In genomic region chr1:44842763-44843655, GRCh38 we compare ENCODE assay signal across 8 cellular contexts. TPM values are rescaled to one million over a fixed set of nuclear protein-coding genes. Genes with fewer than 3 reads are reported as not detected.
A peak's percentile ranks its signal among the peaks of the same experiment; 100 is the strongest.
DNase-seq lines count a peak whose midpoint lies in the region; ATAC-seq, FAIRE-seq and TF ChIP-seq lines count a peak whose summit lies in the region.

A gene with protein sequence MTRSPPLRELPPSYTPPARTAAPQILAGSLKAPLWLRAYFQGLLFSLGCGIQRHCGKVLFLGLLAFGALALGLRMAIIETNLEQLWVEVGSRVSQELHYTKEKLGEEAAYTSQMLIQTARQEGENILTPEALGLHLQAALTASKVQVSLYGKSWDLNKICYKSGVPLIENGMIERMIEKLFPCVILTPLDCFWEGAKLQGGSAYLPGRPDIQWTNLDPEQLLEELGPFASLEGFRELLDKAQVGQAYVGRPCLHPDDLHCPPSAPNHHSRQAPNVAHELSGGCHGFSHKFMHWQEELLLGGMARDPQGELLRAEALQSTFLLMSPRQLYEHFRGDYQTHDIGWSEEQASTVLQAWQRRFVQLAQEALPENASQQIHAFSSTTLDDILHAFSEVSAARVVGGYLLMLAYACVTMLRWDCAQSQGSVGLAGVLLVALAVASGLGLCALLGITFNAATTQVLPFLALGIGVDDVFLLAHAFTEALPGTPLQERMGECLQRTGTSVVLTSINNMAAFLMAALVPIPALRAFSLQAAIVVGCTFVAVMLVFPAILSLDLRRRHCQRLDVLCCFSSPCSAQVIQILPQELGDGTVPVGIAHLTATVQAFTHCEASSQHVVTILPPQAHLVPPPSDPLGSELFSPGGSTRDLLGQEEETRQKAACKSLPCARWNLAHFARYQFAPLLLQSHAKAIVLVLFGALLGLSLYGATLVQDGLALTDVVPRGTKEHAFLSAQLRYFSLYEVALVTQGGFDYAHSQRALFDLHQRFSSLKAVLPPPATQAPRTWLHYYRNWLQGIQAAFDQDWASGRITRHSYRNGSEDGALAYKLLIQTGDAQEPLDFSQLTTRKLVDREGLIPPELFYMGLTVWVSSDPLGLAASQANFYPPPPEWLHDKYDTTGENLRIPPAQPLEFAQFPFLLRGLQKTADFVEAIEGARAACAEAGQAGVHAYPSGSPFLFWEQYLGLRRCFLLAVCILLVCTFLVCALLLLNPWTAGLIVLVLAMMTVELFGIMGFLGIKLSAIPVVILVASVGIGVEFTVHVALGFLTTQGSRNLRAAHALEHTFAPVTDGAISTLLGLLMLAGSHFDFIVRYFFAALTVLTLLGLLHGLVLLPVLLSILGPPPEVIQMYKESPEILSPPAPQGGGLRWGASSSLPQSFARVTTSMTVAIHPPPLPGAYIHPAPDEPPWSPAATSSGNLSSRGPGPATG (minus strand): TSS chr1:44843253. CDS start chr1:44842932, 321 bp downstream.

- H3K9me3 Mint-ChIP-seq in activated naive CD4-positive, alpha-beta T cell treated with anti-CD3 and anti-CD28 coated beads, Interleukin-2, amount 50 U/mL, for 24 hours, result no peaks in the 10 kb centered on the region
- H3K9me3 Mint-ChIP-seq in neural crest cell, result no peaks in the 10 kb centered on the region

- H3K9me3 ChIP-seq in A549, result no peaks in the 10 kb centered on the region
- no peaks in the 10 kb centered on the region for H3K9me3 ChIP-seq in gastroesophageal sphincter

- TF ChIP-seq RAD21 in A549 (conservative IDR thresholded peaks at IDR 0.05 in 1 of 2, IDR thresholded peaks at IDR 0.05 in 1 of 2), result no peak

- H3K27ac ChIP-seq in A549 (peak within 1 kb of the TSS; percentile 53 to 84), gastroesophageal sphincter (peak within 1 kb of the TSS in 3 of 4 donors; percentile 80 to 85 (median 83))

- CTCF ChIA-PET in A549 (lab: Yijun Ruan, JAX), result interaction anchor here (1.1 kb wide), 1 partner anchor 12 kb away, joined by 3 read pairs; no protein-coding TSS in a partner anchor

- peak within 1 kb of the TSS; percentile 76 for H3K27ac Mint-ChIP-seq in activated naive CD4-positive, alpha-beta T cell treated with anti-CD3 and anti-CD28 coated beads, Interleukin-2, amount 50 U/mL, for 24 hours
- no peak within 1 kb of the TSS for H3K27ac Mint-ChIP-seq in neural crest cell (ENCODE audit: unreplicated experiment)

- WGBS in A549 (ENCODE audit: missing lambda C conversion rate), result 11% methylated on average over 21 of the region's 75 CpGs
- WGBS in gastroesophageal sphincter (ENCODE audit: low coverage in 1 of 2), 2 donors, result 0 to 2% methylated on average over 1 to 21 of the region's 75 CpGs

- H3K27me3 ChIP-seq in gastroesophageal sphincter, result no peaks in the 10 kb centered on the region

- peaks cover 13% of the 10 kb centered on the region for H3K27me3 Mint-ChIP-seq in activated naive CD4-positive, alpha-beta T cell treated with anti-CD3 and anti-CD28 coated beads, Interleukin-2, amount 50 U/mL, for 24 hours
- peaks cover 28% of the 10 kb centered on the region for H3K27me3 Mint-ChIP-seq in neural crest cell (ENCODE audit: low read depth)

- peak; percentile 87 to 93 for ATAC-seq in A549
- peak; percentile 93 for ATAC-seq in gastroesophageal sphincter
- no peak for ATAC-seq in GM21529 (IDR thresholded peaks at IDR 0.05; ENCODE audit: unreplicated experiment)
- no peak for ATAC-seq in HG02610 (IDR thresholded peaks at IDR 0.05; ENCODE audit: unreplicated experiment)

- peaks cover 6% of the 10 kb centered on the region for H3K36me3 Mint-ChIP-seq in activated naive CD4-positive, alpha-beta T cell treated with anti-CD3 and anti-CD28 coated beads, Interleukin-2, amount 50 U/mL, for 24 hours
- no peaks in the 10 kb centered on the region for H3K36me3 Mint-ChIP-seq in neural crest cell (ENCODE audit: low read depth)

- DNase-seq in A549 (ENCODE audit: low read depth in 1 of 2, low spot score in 1 of 2) (peak; percentile 25 to 54), GM04504 (ENCODE audit: low read depth) (peak; percentile 35), NCI-H2227 treated with DMSO at 0.1 percent for 48 hours (lab: John Stamatoyannopoulos, UW) (peak; percentile 62), neural crest cell (ENCODE audit: low read depth, low spot score) (peak; percentile 89)

- TF ChIP-seq EP300 in A549 (IDR thresholded peaks at IDR 0.05) (no peak), gastroesophageal sphincter (IDR thresholded peaks at IDR 0.05) (no peak)

- peak within 1 kb of the TSS; percentile 76 for H3K4me3 Mint-ChIP-seq in activated naive CD4-positive, alpha-beta T cell treated with anti-CD3 and anti-CD28 coated beads, Interleukin-2, amount 50 U/mL, for 24 hours
- H3K4me3 Mint-ChIP-seq in neural crest cell, result peak within 1 kb of the TSS; percentile 79

- H3K36me3 ChIP-seq in gastroesophageal sphincter, result no peaks in the 10 kb centered on the region

- TF ChIP-seq POLR2A in A549 (IDR thresholded peaks at IDR 0.05; ENCODE audit: low read length) (no peak), gastroesophageal sphincter (IDR thresholded peaks at IDR 0.05) (peak in 1 of 2 donors; percentile 22)

- peak within 1 kb of the TSS; percentile 89 for H3K4me2 ChIP-seq in A549

- H3K4me3 ChIP-seq in A549 (peak within 1 kb of the TSS; percentile 49), gastroesophageal sphincter (peak within 1 kb of the TSS; percentile 32 to 71)

- H3K4me1 ChIP-seq in A549 (peaks cover 3% of the 10 kb centered on the region; the same call in 1 of the 3 replicates), gastroesophageal sphincter (peaks cover 0 to 23% (median 8%) of the 10 kb centered on the region in 3 donors)

- no peak for FAIRE-seq in A549 (lab: Jason Lieb, UNC)

- H3K4me1 Mint-ChIP-seq in activated naive CD4-positive, alpha-beta T cell treated with anti-CD3 and anti-CD28 coated beads, Interleukin-2, amount 50 U/mL, for 24 hours, result peaks cover 4% of the 10 kb centered on the region
- peaks cover 11% of the 10 kb centered on the region for H3K4me1 Mint-ChIP-seq in neural crest cell

- POLR2A ChIA-PET in A549 (lab: Yijun Ruan, JAX), result no interaction called here

- TF ChIP-seq CTCF in A549 (IDR thresholded peaks at IDR 0.05) (no peak), gastroesophageal sphincter (IDR thresholded peaks at IDR 0.05) (no peak), neural crest cell (conservative IDR thresholded peaks at IDR 0.05) (no peak)

TF ChIP-seq in A549, 52 proteins besides CTCF, POLR2A, EP300 and RAD21:
- TF ChIP-seq ZC3H11A (IDR thresholded peaks at IDR 0.05) (no peak), JUN (IDR thresholded peaks at IDR 0.05) (no peak), RNF2 (IDR thresholded peaks at IDR 0.05; ENCODE audit: borderline replicate concordance, low read depth) (no peak), KDM5A (IDR thresholded peaks at IDR 0.05) (no peak), HEYL (CRISPR knock-in tag; IDR thresholded peaks at IDR 0.05) (no peak), FOXS1 (CRISPR knock-in tag; IDR thresholded peaks at IDR 0.05) (no peak), ELK1 (IDR thresholded peaks at IDR 0.05; ENCODE audit: low read depth, low read length) (no peak), ZNF302 (CRISPR knock-in tag; IDR thresholded peaks at IDR 0.05) (no peak), MYC (IDR thresholded peaks at IDR 0.05; ENCODE audit: borderline replicate concordance, low read length) (no peak), ZSCAN20 (CRISPR knock-in tag; IDR thresholded peaks at IDR 0.05) (no peak), CBX8 (IDR thresholded peaks at IDR 0.05) (no peak), MAX (IDR thresholded peaks at IDR 0.05) (no peak), POLR2AphosphoS2 (conservative IDR thresholded peaks at IDR 0.05; ENCODE audit: low read length) (no peak), CHD4 (IDR thresholded peaks at IDR 0.05; ENCODE audit: borderline replicate concordance) (no peak)
- TF ChIP-seq, protein P1, sequence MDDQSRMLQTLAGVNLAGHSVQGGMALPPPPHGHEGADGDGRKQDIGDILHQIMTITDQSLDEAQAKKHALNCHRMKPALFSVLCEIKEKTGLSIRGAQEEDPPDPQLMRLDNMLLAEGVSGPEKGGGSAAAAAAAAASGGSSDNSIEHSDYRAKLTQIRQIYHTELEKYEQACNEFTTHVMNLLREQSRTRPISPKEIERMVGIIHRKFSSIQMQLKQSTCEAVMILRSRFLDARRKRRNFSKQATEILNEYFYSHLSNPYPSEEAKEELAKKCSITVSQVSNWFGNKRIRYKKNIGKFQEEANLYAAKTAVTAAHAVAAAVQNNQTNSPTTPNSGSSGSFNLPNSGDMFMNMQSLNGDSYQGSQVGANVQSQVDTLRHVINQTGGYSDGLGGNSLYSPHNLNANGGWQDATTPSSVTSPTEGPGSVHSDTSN (IDR thresholded peaks at IDR 0.05), result no peak

RNA-seq across cellular contexts. Expression of the gene that starts here (rescaled TPM):
- polyA plus RNA-seq in A549 (2011; rRNA removed) (0.14 and 0.25 TPM in 2 replicates), A549 (2017; fragmentation: RNase III; extraction: RNeasy Plus Mini Kit Qiagen cat#74134 plus additional on column Dnase treatment) (0.22 to 0.32 TPM (median 0.25 TPM) in 3 replicates)
- 0.29 and 0.36 TPM in 2 replicates for polyA plus RNA-seq in A549 (2012; cell fraction: cytosol; rRNA removed)
- 2.8 and 2.9 TPM in 2 replicates for polyA plus RNA-seq in A549 (2012; cell fraction: nucleus; rRNA removed)
- polyA minus RNA-seq in A549 (2011; rRNA and poly(A)+ RNA removed), result 0.08 and 0.63 TPM in 2 replicates
- total RNA-seq in gastroesophageal sphincter (1 to 10 TPM in 2 of 4 donors, under 1 TPM in 2; 0.54 to 1.9 (median 1.1) TPM), neural crest cell (1.4 and 2.0 TPM in 2 replicates)

Comparison
In these comparisons a context has a peak if more than half of its experiments do, and no peak if none do; other contexts are left out.
1. ATAC-seq: peak in A549 (2 of 2) and gastroesophageal sphincter (single experiment); none in GM21529 (single experiment) and HG02610 (single experiment).
2. DNase-seq: peak in every context shown above with its lines; median percentile 89 in neural crest cell; 62 in NCI-H2227 treated with DMSO at 0.1 percent for 48 hours; 40 in A549; 35 in GM04504.